In genomic region chr6:84606860-84607259, GRCh38 we compare ENCODE assay signal across 27 cellular contexts.
"Had no signal": no experiment of that assay in that cellular context is flagged by ENCODE, and none has a peak within 500 bp of the region (broad histone marks: within the 10 kb centered on the region; RNA-seq: fewer than 3 reads in every experiment).

No MANE protein-coding gene starts in this region.

- DNase-seq: activated CD4-positive, alpha-beta memory T cell treated with anti-CD3 and anti-CD28 coated beads, Interleukin-2, amount 10 ng/mL, durations not matched to agents 7 days and 5 days; activated CD4-positive, alpha-beta T cell treated with anti-CD3 and anti-CD28 coated beads for 48 hours; activated CD4-positive, CD25-positive, alpha-beta regulatory T cell treated with anti-CD3 and anti-CD28 coated beads, Interleukin-2, amount 50 U/mL, for 72 hours; activated CD8-positive, alpha-beta memory T cell treated with anti-CD3 and anti-CD28 coated beads for 24 hours; activated effector memory CD4-positive, alpha-beta T cell treated with anti-CD3 and anti-CD28 coated beads, Interleukin-2, amount 50 U/mL, for 16 hours; activated naive CD4-positive, alpha-beta T cell; activated naive CD4-positive, alpha-beta T cell treated with anti-CD3 and anti-CD28 coated beads, Interleukin-2, amount 50 U/mL, for 16 hours; activated naive CD8-positive, alpha-beta T cell treated with anti-CD3 and anti-CD28 coated beads for 36 hours; activated T-cell treated with anti-CD3 and anti-CD28 coated beads, Interleukin-2, amount 50 U/mL, for 1 hour; activated T-cell treated with anti-CD3 and anti-CD28 coated beads, Interleukin-2, amount 50 U/mL, for 72 hours; amniotic stem cell; aorta; brain microvascular endothelial cell; central memory CD4-positive, alpha-beta T cell; MM.1S; MV-4-11; NCI-H1092; NCI-H1436 treated with DMSO at 0.1 percent for 48 hours; NCI-H1694 treated with DMSO at 0.1 percent for 48 hours; NCI-H2029; NCI-H345; NCI-H524 treated with DMSO at 0.1 percent for 48 hours; SIG-M5 had no signal

- ATAC-seq: activated T-cell treated with anti-CD3 and anti-CD28 coated beads, Interleukin-2, amount 50 U/mL, for 72 hours; activated T-helper 17 cell treated with anti-CD3 and anti-CD28 coated beads, Interleukin-2, amount 50 U/mL, for 72 hours; Panc1; Right ventricle myocardium inferior; WTC11 had no signal
